15 cellular contexts compared by ENCODE assay signal in the genomic region with DNA sequence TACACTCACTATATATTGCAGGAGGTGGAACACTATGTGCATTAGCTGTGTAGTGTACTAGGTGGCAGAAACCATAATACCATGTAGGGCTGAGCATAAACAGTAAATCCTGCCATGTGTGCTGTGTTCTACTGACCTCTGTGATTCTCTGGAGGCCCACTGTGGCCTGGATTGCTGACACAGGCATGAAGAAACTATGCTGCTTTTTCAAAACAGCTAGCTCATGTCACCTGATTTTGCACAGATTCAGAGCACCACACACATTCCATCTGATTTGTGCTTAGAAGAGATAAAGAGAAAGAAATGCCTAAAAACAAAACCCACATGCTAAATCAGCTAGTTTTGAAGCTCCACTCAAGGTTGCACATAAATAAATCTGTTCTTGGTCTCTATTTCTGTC.
DNase-seq lines count a peak whose midpoint lies in the region; ATAC-seq and TF ChIP-seq lines count a peak whose summit lies in the region.
"Had no signal": no experiment of that assay in that cellular context is flagged by ENCODE, and none has a peak within 500 bp of the region (broad histone marks: within the 10 kb centered on the region; RNA-seq: fewer than 3 reads in every experiment).

No MANE protein-coding gene starts in this region.

- ATAC-seq in HG03432 (IDR thresholded peaks at IDR 0.05; ENCODE audit: unreplicated experiment): no peak
- ATAC-seq in GM18909 (IDR thresholded peaks at IDR 0.05; ENCODE audit: poor library complexity, unreplicated experiment): no peak
- ATAC-seq: A549 had no signal

- no peaks in the 10 kb centered on the region for H3K27me3 ChIP-seq in KMS-11 (ENCODE audit: insufficient read depth, low read depth)
- no peaks in the 10 kb centered on the region for H3K27me3 ChIP-seq in smooth muscle cell (ENCODE audit: low read depth)

- no peak for TF ChIP-seq CTCF in KMS-11 (conservative IDR thresholded peaks at IDR 0.05; ENCODE audit: low read depth, low read length)
- TF ChIP-seq CTCF in nephron (IDR thresholded peaks at IDR 0.05; ENCODE audit: unreplicated experiment in 3 of 3): no peak
- TF ChIP-seq CTCF in smooth muscle cell (IDR thresholded peaks at IDR 0.05; ENCODE audit: borderline replicate concordance, insufficient read depth, poor library complexity, severe bottlenecking): no peak

- peaks cover 100% of the 10 kb centered on the region for H3K4me1 ChIP-seq in KMS-11 (ENCODE audit: low read depth, poor library complexity, severe bottlenecking)
- no peaks in the 10 kb centered on the region for H3K4me1 ChIP-seq in smooth muscle cell (ENCODE audit: low read depth)
- H3K4me1 ChIP-seq: A549, Caco-2, HAP-1 had no signal

- POLR2A ChIA-PET in activated CD4-positive, alpha-beta memory T cell treated with anti-CD3 and anti-CD28 coated beads, Interleukin-2, amount 10 ng/mL, durations not matched to agents 7 days and 5 days (lab: Charles Lee): no interaction called here

- peak overlapping the region; percentile 97 for H3K27ac ChIP-seq in KMS-11
- H3K27ac ChIP-seq in smooth muscle cell (ENCODE audit: low read depth): peak overlapping the region; percentile 72
- H3K27ac ChIP-seq: 22Rv1, A549, C4-2B, GM23248 had no signal

- H3F3A ChIP-seq in smooth muscle cell (ENCODE audit: low read depth): no peaks in the 10 kb centered on the region

- H2AFZ ChIP-seq in KMS-11 (ENCODE audit: low read depth) (no peak overlapping the region), smooth muscle cell (ENCODE audit: low read depth) (no peak overlapping the region)
- H2AFZ ChIP-seq: GM23248 had no signal

- H3K4me2 ChIP-seq in KMS-11: peak overlapping the region; percentile 73
- H3K4me2 ChIP-seq in smooth muscle cell: no peak overlapping the region
- H3K4me2 ChIP-seq: A549 had no signal

- no peaks in the 10 kb centered on the region for H4K20me1 ChIP-seq in KMS-11 (ENCODE audit: insufficient read depth)
- H4K20me1 ChIP-seq in smooth muscle cell (ENCODE audit: low read depth): no peaks in the 10 kb centered on the region

- CTCF ChIA-PET in activated CD4-positive, alpha-beta memory T cell treated with anti-CD3 and anti-CD28 coated beads, Interleukin-2, amount 10 ng/mL, durations not matched to agents 7 days and 5 days (lab: Charles Lee): no interaction called here

- no peak overlapping the region for H3K4me3 ChIP-seq in KMS-11 (IDR thresholded peaks at IDR 0.05; ENCODE audit: insufficient read depth, low read depth, low read length)
- H3K4me3 ChIP-seq in smooth muscle cell: no peak overlapping the region
- H3K4me3 ChIP-seq: A549, GM23248, HAP-1 had no signal

- H3K36me3 ChIP-seq in KMS-11 (ENCODE audit: insufficient read depth): no peaks in the 10 kb centered on the region
- no peaks in the 10 kb centered on the region for H3K36me3 ChIP-seq in smooth muscle cell (ENCODE audit: low read depth)
- H3K36me3 ChIP-seq: HAP-1 had no signal

- peak overlapping the region; percentile 5 to 81 (median 30) for H3K27ac Mint-ChIP-seq in nephron
- H3K27ac Mint-ChIP-seq in activated CD4-positive, alpha-beta memory T cell treated with anti-CD3 and anti-CD28 coated beads, Interleukin-2, amount 10 ng/mL, durations not matched to agents 7 days and 5 days: no peak overlapping the region
- H3K27ac Mint-ChIP-seq: CD4-positive, alpha-beta T cell had no signal

- peaks cover 4% of the 10 kb centered on the region for H3K9me3 ChIP-seq in smooth muscle cell (replicated peaks; ENCODE audit: low read depth)
- H3K9me3 ChIP-seq: A549, HAP-1 had no signal

- H3K36me3 Mint-ChIP-seq in nephron (ENCODE audit: low read depth): peaks cover 5% of the 10 kb centered on the region
- H3K36me3 Mint-ChIP-seq in activated CD4-positive, alpha-beta memory T cell treated with anti-CD3 and anti-CD28 coated beads, Interleukin-2, amount 10 ng/mL, durations not matched to agents 7 days and 5 days (ENCODE audit: low read depth): no peaks in the 10 kb centered on the region

- DNase-seq in SK-N-DZ (ENCODE audit: low spot score): peak; percentile 22
- no peak for DNase-seq in smooth muscle cell (lab: John Stamatoyannopoulos, UW; ENCODE audit: unreplicated experiment)
- no peak for DNase-seq in activated CD4-positive, alpha-beta memory T cell treated with anti-CD3 and anti-CD28 coated beads, Interleukin-2, amount 10 ng/mL, durations not matched to agents 7 days and 5 days
- DNase-seq: AML-193; Caco-2; CD4-positive, alpha-beta T cell; GM23248 had no signal

- H3K4me1 Mint-ChIP-seq in nephron: peaks cover 8% of the 10 kb centered on the region
- no peaks in the 10 kb centered on the region for H3K4me1 Mint-ChIP-seq in activated CD4-positive, alpha-beta memory T cell treated with anti-CD3 and anti-CD28 coated beads, Interleukin-2, amount 10 ng/mL, durations not matched to agents 7 days and 5 days

- H3K4me3 Mint-ChIP-seq in nephron: no peak overlapping the region
- no peak overlapping the region for H3K4me3 Mint-ChIP-seq in activated CD4-positive, alpha-beta memory T cell treated with anti-CD3 and anti-CD28 coated beads, Interleukin-2, amount 10 ng/mL, durations not matched to agents 7 days and 5 days
- H3K4me3 Mint-ChIP-seq: CD4-positive, alpha-beta T cell had no signal

- peaks cover 11% of the 10 kb centered on the region for H3K9me3 Mint-ChIP-seq in nephron
- H3K9me3 Mint-ChIP-seq in activated CD4-positive, alpha-beta memory T cell treated with anti-CD3 and anti-CD28 coated beads, Interleukin-2, amount 10 ng/mL, durations not matched to agents 7 days and 5 days: peaks cover 8% of the 10 kb centered on the region

- H3K9ac ChIP-seq in KMS-11: peak overlapping the region; percentile 45; the same call in 1 of the 2 replicates
- no peak overlapping the region for H3K9ac ChIP-seq in smooth muscle cell (ENCODE audit: low read depth)
- H3K9ac ChIP-seq: GM23248 had no signal

- H3K27me3 Mint-ChIP-seq in nephron (ENCODE audit: low read depth): no peaks in the 10 kb centered on the region
- no peaks in the 10 kb centered on the region for H3K27me3 Mint-ChIP-seq in activated CD4-positive, alpha-beta memory T cell treated with anti-CD3 and anti-CD28 coated beads, Interleukin-2, amount 10 ng/mL, durations not matched to agents 7 days and 5 days
- H3K27me3 Mint-ChIP-seq: CD4-positive, alpha-beta T cell had no signal

- no peaks in the 10 kb centered on the region for H3K79me2 ChIP-seq in KMS-11 (ENCODE audit: insufficient read depth, low read depth)
- no peaks in the 10 kb centered on the region for H3K79me2 ChIP-seq in smooth muscle cell (ENCODE audit: low read depth)
